In genomic region chr16:50195276-50195675, GRCh38 we compare ENCODE assay signal across 1 cellular context.
TF ChIP-seq lines count a peak whose summit lies in the region.

No MANE protein-coding gene starts in this region.

TF ChIP-seq in endothelial cell of umbilical vein, 7 proteins besides CTCF, POLR2A, EP300 and RAD21:
- TF ChIP-seq FOS (IDR thresholded peaks at IDR 0.05; ENCODE audit: borderline replicate concordance, insufficient read depth, low read length) (no peak), POLR2AphosphoS5 (IDR thresholded peaks at IDR 0.05; ENCODE audit: insufficient read depth, low read depth, low read length) (no peak), GATA2 (IDR thresholded peaks at IDR 0.05; ENCODE audit: insufficient read depth, insufficient read length, low read depth, low read length) (no peak), MAX (IDR thresholded peaks at IDR 0.05; ENCODE audit: insufficient read depth, insufficient read length) (no peak)
